ENCODE assay signal across 25 cellular contexts in the genomic region with DNA sequence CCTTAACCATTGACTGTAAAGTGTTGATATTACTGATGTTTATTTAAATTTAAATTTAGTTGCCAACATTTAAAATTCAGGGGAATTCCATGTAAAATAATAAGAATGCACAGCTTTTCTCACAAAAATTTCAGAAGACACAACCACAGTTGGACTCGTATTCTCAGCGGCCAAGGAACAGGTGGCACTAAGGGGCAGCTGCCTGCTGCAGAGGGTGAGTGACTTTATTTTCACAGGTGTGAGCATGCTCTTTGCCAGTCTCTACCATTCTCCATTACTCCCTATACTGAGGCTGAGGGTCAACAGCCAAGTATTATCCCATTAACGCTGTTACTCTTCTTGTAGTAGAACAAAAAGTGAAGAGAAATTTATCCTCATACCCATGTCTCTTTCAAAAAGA.
"Had no signal": no experiment of that assay in that cellular context is flagged by ENCODE, and none has a peak within 500 bp of the region (broad histone marks: within the 10 kb centered on the region; RNA-seq: fewer than 3 reads in every experiment).

No MANE protein-coding gene starts in this region.

- H3K36me3 ChIP-seq: Peyer's patch had no signal

- H3K4me3 ChIP-seq: Peyer's patch had no signal

- DNase-seq: activated B cell treated with CpG ODN at 0.5 μM for 24 hours; activated CD4-positive, alpha-beta T cell treated with anti-CD3 and anti-CD28 coated beads for 1 hour; activated CD4-positive, alpha-beta T cell treated with anti-CD3 and anti-CD28 coated beads, Interleukin-2, amount 10 ng/mL, durations not matched to agents 24 days and 14 days; activated CD4-positive, alpha-beta T cell treated with anti-CD3 and anti-CD28 coated beads, Interleukin-2, amount 50 U/mL, for 48 hours; activated CD8-positive, alpha-beta memory T cell treated with anti-CD3 and anti-CD28 coated beads, Interleukin-2, amount 10 ng/mL, durations not matched to agents 7 days and 5 days; activated effector memory CD4-positive, alpha-beta T cell treated with anti-CD3 and anti-CD28 coated beads, Interleukin-2, amount 50 U/mL, for 16 hours; activated naive CD4-positive, alpha-beta T cell treated with Interleukin-2 at 50 U/mL for 16 hours; activated T-cell treated with anti-CD3 and anti-CD28 coated beads, Interleukin-2, amount 50 U/mL, for 4 hours; amygdala; IMR-90; Kasumi-1; KBM-7; NCI-H1092 treated with DMSO at 0.1 percent for 48 hours; NCI-H1417 treated with DMSO at 0.1 percent for 48 hours; NCI-H187; NCI-H2081; NCI-H446; NK-92 treated with Interleukin-12 subunit alpha and Interleukin-12 subunit beta, amount 100 ng/mL, for 24 hours; OCI-M1; Peyer's patch; Right ventricle myocardium superior; T-cell; T-helper 2 cell; T1000 had no signal

- H3K27me3 ChIP-seq: Peyer's patch had no signal

- H3K9me3 ChIP-seq: Peyer's patch had no signal

- H3K27ac ChIP-seq: Peyer's patch, RWPE1 had no signal
